1 cellular context compared by ENCODE assay signal in genomic region chr6:130377371-130377770, GRCh38.
TF ChIP-seq lines count a peak whose summit lies in the region.

No MANE protein-coding gene starts in this region.

TF ChIP-seq in GM23338, 12 proteins besides CTCF, POLR2A, EP300 and RAD21 (continued from another document):
- TF ChIP-seq REST (IDR thresholded peaks at IDR 0.05; ENCODE audit: unreplicated experiment) (no peak), EZH2 (IDR thresholded peaks at IDR 0.05; ENCODE audit: low read depth, unreplicated experiment) (no peak), POLR2AphosphoS5 (IDR thresholded peaks at IDR 0.05; ENCODE audit: low read depth) (no peak), ZNF331 (CRISPR knock-in tag; IDR thresholded peaks at IDR 0.05; ENCODE audit: low read depth) (no peak), NANOG (IDR thresholded peaks at IDR 0.05; ENCODE audit: borderline replicate concordance) (no peak), CREB1 (CRISPR knock-in tag; IDR thresholded peaks at IDR 0.05; ENCODE audit: low read depth) (no peak), ZNF114 (CRISPR knock-in tag; IDR thresholded peaks at IDR 0.05) (no peak), EZH2phosphoT487 (IDR thresholded peaks at IDR 0.05; ENCODE audit: unreplicated experiment) (no peak)
- TF ChIP-seq, protein P1, sequence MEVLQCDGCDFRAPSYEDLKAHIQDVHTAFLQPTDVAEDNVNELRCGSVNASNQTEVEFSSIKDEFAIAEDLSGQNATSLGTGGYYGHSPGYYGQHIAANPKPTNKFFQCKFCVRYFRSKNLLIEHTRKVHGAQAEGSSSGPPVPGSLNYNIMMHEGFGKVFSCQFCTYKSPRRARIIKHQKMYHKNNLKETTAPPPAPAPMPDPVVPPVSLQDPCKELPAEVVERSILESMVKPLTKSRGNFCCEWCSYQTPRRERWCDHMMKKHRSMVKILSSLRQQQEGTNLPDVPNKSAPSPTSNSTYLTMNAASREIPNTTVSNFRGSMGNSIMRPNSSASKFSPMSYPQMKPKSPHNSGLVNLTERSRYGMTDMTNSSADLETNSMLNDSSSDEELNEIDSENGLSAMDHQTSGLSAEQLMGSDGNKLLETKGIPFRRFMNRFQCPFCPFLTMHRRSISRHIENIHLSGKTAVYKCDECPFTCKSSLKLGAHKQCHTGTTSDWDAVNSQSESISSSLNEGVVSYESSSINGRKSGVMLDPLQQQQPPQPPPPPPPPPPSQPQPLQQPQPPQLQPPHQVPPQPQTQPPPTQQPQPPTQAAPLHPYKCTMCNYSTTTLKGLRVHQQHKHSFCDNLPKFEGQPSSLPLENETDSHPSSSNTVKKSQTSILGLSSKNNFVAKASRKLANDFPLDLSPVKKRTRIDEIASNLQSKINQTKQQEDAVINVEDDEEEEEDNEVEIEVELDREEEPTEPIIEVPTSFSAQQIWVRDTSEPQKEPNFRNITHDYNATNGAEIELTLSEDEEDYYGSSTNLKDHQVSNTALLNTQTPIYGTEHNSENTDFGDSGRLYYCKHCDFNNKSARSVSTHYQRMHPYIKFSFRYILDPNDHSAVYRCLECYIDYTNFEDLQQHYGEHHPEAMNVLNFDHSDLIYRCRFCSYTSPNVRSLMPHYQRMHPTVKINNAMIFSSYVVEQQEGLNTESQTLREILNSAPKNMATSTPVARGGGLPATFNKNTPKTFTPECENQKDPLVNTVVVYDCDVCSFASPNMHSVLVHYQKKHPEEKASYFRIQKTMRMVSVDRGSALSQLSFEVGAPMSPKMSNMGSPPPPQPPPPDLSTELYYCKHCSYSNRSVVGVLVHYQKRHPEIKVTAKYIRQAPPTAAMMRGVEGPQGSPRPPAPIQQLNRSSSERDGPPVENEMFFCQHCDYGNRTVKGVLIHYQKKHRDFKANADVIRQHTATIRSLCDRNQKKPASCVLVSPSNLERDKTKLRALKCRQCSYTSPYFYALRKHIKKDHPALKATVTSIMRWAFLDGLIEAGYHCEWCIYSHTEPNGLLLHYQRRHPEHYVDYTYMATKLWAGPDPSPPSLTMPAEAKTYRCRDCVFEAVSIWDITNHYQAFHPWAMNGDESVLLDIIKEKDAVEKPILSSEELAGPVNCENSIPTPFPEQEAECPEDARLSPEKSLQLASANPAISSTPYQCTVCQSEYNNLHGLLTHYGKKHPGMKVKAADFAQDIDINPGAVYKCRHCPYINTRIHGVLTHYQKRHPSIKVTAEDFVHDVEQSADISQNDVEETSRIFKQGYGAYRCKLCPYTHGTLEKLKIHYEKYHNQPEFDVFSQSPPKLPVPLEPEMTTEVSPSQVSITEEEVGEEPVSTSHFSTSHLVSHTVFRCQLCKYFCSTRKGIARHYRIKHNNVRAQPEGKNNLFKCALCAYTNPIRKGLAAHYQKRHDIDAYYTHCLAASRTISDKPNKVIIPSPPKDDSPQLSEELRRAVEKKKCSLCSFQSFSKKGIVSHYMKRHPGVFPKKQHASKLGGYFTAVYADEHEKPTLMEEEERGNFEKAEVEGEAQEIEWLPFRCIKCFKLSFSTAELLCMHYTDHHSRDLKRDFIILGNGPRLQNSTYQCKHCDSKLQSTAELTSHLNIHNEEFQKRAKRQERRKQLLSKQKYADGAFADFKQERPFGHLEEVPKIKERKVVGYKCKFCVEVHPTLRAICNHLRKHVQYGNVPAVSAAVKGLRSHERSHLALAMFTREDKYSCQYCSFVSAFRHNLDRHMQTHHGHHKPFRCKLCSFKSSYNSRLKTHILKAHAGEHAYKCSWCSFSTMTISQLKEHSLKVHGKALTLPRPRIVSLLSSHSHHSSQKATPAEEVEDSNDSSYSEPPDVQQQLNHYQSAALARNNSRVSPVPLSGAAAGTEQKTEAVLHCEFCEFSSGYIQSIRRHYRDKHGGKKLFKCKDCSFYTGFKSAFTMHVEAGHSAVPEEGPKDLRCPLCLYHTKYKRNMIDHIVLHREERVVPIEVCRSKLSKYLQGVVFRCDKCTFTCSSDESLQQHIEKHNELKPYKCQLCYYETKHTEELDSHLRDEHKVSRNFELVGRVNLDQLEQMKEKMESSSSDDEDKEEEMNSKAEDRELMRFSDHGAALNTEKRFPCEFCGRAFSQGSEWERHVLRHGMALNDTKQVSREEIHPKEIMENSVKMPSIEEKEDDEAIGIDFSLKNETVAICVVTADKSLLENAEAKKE (CRISPR knock-in tag; IDR thresholded peaks at IDR 0.05), result no peak
- TF ChIP-seq, protein P2, sequence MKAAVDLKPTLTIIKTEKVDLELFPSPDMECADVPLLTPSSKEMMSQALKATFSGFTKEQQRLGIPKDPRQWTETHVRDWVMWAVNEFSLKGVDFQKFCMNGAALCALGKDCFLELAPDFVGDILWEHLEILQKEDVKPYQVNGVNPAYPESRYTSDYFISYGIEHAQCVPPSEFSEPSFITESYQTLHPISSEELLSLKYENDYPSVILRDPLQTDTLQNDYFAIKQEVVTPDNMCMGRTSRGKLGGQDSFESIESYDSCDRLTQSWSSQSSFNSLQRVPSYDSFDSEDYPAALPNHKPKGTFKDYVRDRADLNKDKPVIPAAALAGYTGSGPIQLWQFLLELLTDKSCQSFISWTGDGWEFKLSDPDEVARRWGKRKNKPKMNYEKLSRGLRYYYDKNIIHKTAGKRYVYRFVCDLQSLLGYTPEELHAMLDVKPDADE (IDR thresholded peaks at IDR 0.05), result no peak
